In genomic region chr1:148328884-148329283, GRCh38 we compare ENCODE assay signal across 28 cellular contexts.
"Had no signal": no experiment of that assay in that cellular context is flagged by ENCODE, and none has a peak within 500 bp of the region (broad histone marks: within the 10 kb centered on the region; RNA-seq: fewer than 3 reads in every experiment).

No MANE protein-coding gene starts in this region.

- H3K4me3 ChIP-seq: breast epithelium, lower lobe of right lung, neural progenitor cell, smooth muscle cell, stomach, tibial artery had no signal

- ATAC-seq: activated CD8-positive, alpha-beta T cell treated with anti-CD3 and anti-CD28 coated beads for 36 hours; esophagus mucosa; foreskin keratinocyte; heart right ventricle; left lobe of liver; lower lobe of right lung; natural killer cell; SK-N-SH treated with all-trans-retinoic acid at 6 μM for 48 hours; stimulated activated naive B cell treated with anti-CD40 and anti-IgM and Interleukin-4, amounts not matched to agents 10 μg/mL and 1 μg/mL and 100 μg/mL, for 72 hours had no signal

- H3K27ac Mint-ChIP-seq: activated CD4-positive, alpha-beta T cell treated with anti-CD3 and anti-CD28 coated beads, Interleukin-2, amount 10 ng/mL, durations not matched to agents 7 days and 5 days; activated CD8-positive, alpha-beta T cell treated with anti-CD3 and anti-CD28 coated beads for 36 hours; dendritic cell treated with granulocyte-macrophage colony-stimulating factor and Interleukin-4, amounts not matched to agents 40 ng/mL and 50 ng/mL, for 4 days; endodermal cell; natural killer cell; neural progenitor cell; stimulated activated naive B cell treated with anti-CD40 and anti-IgM and Interleukin-4, amounts not matched to agents 10 μg/mL and 1 μg/mL and 100 μg/mL, for 72 hours had no signal

- H3K9me3 Mint-ChIP-seq: natural killer cell had no signal

- H3K4me3 Mint-ChIP-seq: activated CD4-positive, alpha-beta T cell treated with anti-CD3 and anti-CD28 coated beads, Interleukin-2, amount 10 ng/mL, durations not matched to agents 7 days and 5 days; activated CD8-positive, alpha-beta T cell treated with anti-CD3 and anti-CD28 coated beads for 36 hours; dendritic cell treated with granulocyte-macrophage colony-stimulating factor and Interleukin-4, amounts not matched to agents 40 ng/mL and 50 ng/mL, for 4 days; endodermal cell; natural killer cell; neural progenitor cell had no signal

- DNase-seq: activated CD4-positive, alpha-beta T cell treated with anti-CD3 and anti-CD28 coated beads for 1 hour; activated CD4-positive, alpha-beta T cell treated with anti-CD3 and anti-CD28 coated beads, Interleukin-2, amount 10 ng/mL, durations not matched to agents 7 days and 5 days; activated CD8-positive, alpha-beta T cell treated with anti-CD3 and anti-CD28 coated beads for 36 hours; activated naive CD4-positive, alpha-beta T cell; activated T-cell treated with anti-CD3 and anti-CD28 coated beads, Interleukin-2, amount 50 U/mL, for 48 hours; amniotic stem cell; central memory CD4-positive, alpha-beta T cell; endodermal cell; foreskin keratinocyte; heart right ventricle; kidney glomerular epithelial cell; lower lobe of right lung; mesendoderm; natural killer cell; stimulated activated CD4-positive, alpha-beta T cell treated with anti-CD3 and anti-CD28 coated beads, Interleukin-1b, Interleukin-23, amount 100 ng/mL, for 48 hours; stimulated activated CD4-positive, alpha-beta T cell treated with anti-CD3 and anti-CD28 coated beads, Interleukin-4, amount 100 ng/mL, for 4 hours; stimulated activated CD8-positive, alpha-beta memory T cell treated with anti-CD3 and anti-CD28 coated beads, Interleukin-4, amount 100 ng/mL, for 48 hours; stimulated activated naive B cell treated with anti-CD40 and anti-IgM and Interleukin-4, amounts not matched to agents 10 μg/mL and 1 μg/mL and 100 μg/mL, for 72 hours; stomach; T-helper 2 cell; tibial artery had no signal

- H3K36me3 Mint-ChIP-seq: natural killer cell; neural progenitor cell; stimulated activated naive B cell treated with anti-CD40 and anti-IgM and Interleukin-4, amounts not matched to agents 10 μg/mL and 1 μg/mL and 100 μg/mL, for 72 hours had no signal
